In genomic region chr12:120249266-120249874, GRCh38 we compare ENCODE assay signal across 8 cellular contexts. TPM values are rescaled to one million over a fixed set of nuclear protein-coding genes. Genes with fewer than 3 reads are reported as not detected.
DNase-seq lines count a peak whose midpoint lies in the region; ATAC-seq and TF ChIP-seq lines count a peak whose summit lies in the region.

No MANE protein-coding gene starts in this region.

- H3K27me3 ChIP-seq in heart left ventricle, result no peaks in the 10 kb centered on the region
- no peaks in the 10 kb centered on the region for H3K27me3 ChIP-seq in muscle layer of duodenum (ENCODE audit: low read depth, low read length)
- no peaks in the 10 kb centered on the region for H3K27me3 ChIP-seq in aorta (ENCODE audit: control insufficient read depth in 1 of 2, insufficient read depth in 2 of 2, low read length in 1 of 2)

- H3K36me3 Mint-ChIP-seq in central memory CD8-positive, alpha-beta T cell (ENCODE audit: insufficient read depth), result peaks cover 32% of the 10 kb centered on the region

- H3K4me3 ChIP-seq in heart left ventricle, result peak overlapping the region in 11 of 12 donors; percentile 12 to 50 (median 40)
- H3K4me3 ChIP-seq in muscle layer of duodenum (ENCODE audit: low read depth in 1 of 2, low read length in 2 of 2), result no peak overlapping the region
- H3K4me3 ChIP-seq in aorta (ENCODE audit: low read length in 2 of 2), result no peak overlapping the region

- no peak for TF ChIP-seq CTCF in heart left ventricle (IDR thresholded peaks at IDR 0.05)

- ATAC-seq in heart left ventricle, result peak in 1 of 4 donors; percentile 38
- no peak for ATAC-seq in left ventricle myocardium superior
- no peak for ATAC-seq in central memory CD8-positive, alpha-beta T cell (replicated peaks; ENCODE audit: extremely low read depth, poor library complexity, severe bottlenecking)
- ATAC-seq in aorta (ENCODE audit: low FRiP score), result peak; percentile 13

- no peak for TF ChIP-seq POLR2A in heart left ventricle (IDR thresholded peaks at IDR 0.05)

- peaks cover 5 to 98% (median 87%) of the 10 kb centered on the region in 12 donors for H3K4me1 ChIP-seq in heart left ventricle
- H3K4me1 ChIP-seq in muscle layer of duodenum (ENCODE audit: control insufficient read depth in 1 of 2, insufficient read depth in 2 of 2, low read length in 2 of 2), result peaks cover 21 to 44% of the 10 kb centered on the region in 2 donors
- peaks cover 0 to 13% of the 10 kb centered on the region in 2 donors for H3K4me1 ChIP-seq in aorta (ENCODE audit: control insufficient read depth in 1 of 2, insufficient read depth in 2 of 2, low read length in 2 of 2)

- intact Hi-C loops in heart left ventricle (cut with DNase I), result loop anchor here in 1 of 10 donors (2.0 kb wide), 1 partner anchor 15 kb away; no protein-coding TSS in a partner anchor
- intact Hi-C loops in left ventricle myocardium superior (cut with micrococcal nuclease), result no loop called here
- intact Hi-C loops in aorta (cut with DNase I), result no loop called here

- peaks cover 76% of the 10 kb centered on the region for H3K4me1 Mint-ChIP-seq in central memory CD8-positive, alpha-beta T cell

- H3K36me3 ChIP-seq in heart left ventricle, result peaks cover 0 to 3% (median 0%) of the 10 kb centered on the region in 9 donors
- no peaks in the 10 kb centered on the region for H3K36me3 ChIP-seq in muscle layer of duodenum (ENCODE audit: control insufficient read depth in 1 of 2, insufficient read depth in 2 of 2, low read length in 2 of 2)
- H3K36me3 ChIP-seq in aorta (ENCODE audit: control insufficient read depth in 1 of 2, insufficient read depth in 2 of 2, low read length in 1 of 2), result no peaks in the 10 kb centered on the region

- H3K27ac ChIP-seq in heart left ventricle (peak overlapping the region; percentile 69 to 97 (median 86)), muscle layer of duodenum (ENCODE audit: low read length) (peak overlapping the region; percentile 81), aorta (ENCODE audit: low read depth in 1 of 2, low read length in 2 of 2) (no peak overlapping the region)

- CTCF ChIA-PET in HEK293T (lab: Yijun Ruan, JAX), result interaction anchor here (0.6 to 2.2 kb wide), 5 partner anchors 10 to 32 kb away, joined by 3 to 14 read pairs (median 3); partner anchors contain the start of gene PXN

- H3K9me3 ChIP-seq in heart left ventricle (no peaks in the 10 kb centered on the region), muscle layer of duodenum (ENCODE audit: control insufficient read depth in 1 of 2, low read length in 2 of 2) (no peaks in the 10 kb centered on the region), aorta (ENCODE audit: control insufficient read depth, low read length) (no peaks in the 10 kb centered on the region)

- H3K9me3 Mint-ChIP-seq in central memory CD8-positive, alpha-beta T cell, result no peaks in the 10 kb centered on the region

- POLR2A ChIA-PET in HEK293T (lab: Yijun Ruan, JAX), result interaction anchor here (5.7 kb wide), 1 partner anchor 42 kb away, joined by 31 read pairs; the partner anchor contains the start of genes RNU4-1 and RNU4-2

- peak overlapping the region; percentile 79 for H3K4me3 Mint-ChIP-seq in central memory CD8-positive, alpha-beta T cell

- no peaks in the 10 kb centered on the region for H3K27me3 Mint-ChIP-seq in central memory CD8-positive, alpha-beta T cell

- H3K27ac Mint-ChIP-seq in central memory CD8-positive, alpha-beta T cell (ENCODE audit: low read depth), result peak overlapping the region; percentile 90

- DNase-seq in heart left ventricle (no peak), left ventricle myocardium superior (no peak), aorta (no peak), HEK293T (ENCODE audit: extremely low spot score) (no peak), anterior cingulate cortex (lab: John Stamatoyannopoulos, UW) (no peak), activated gamma-delta T cell treated with Interleukin-2 at 50 U/mL for 16 hours (no peak)
- no peak for DNase-seq in central memory CD8-positive, alpha-beta T cell (ENCODE audit: low spot score in 2 of 2)

- WGBS in heart left ventricle, 4 donors, result 40 to 57% (median 50%) methylated on average over 4 of the region's 4 CpGs
- WGBS in aorta, 2 donors, result 55 to 56% methylated on average over 4 of the region's 4 CpGs

TF ChIP-seq in HEK293T, 16 proteins besides CTCF, POLR2A, EP300 and RAD21:
- no peak for TF ChIP-seq ZNF384 (IDR thresholded peaks at IDR 0.05)
- no peak for TF ChIP-seq SP1 (IDR thresholded peaks at IDR 0.05)
- TF ChIP-seq ARNT (IDR thresholded peaks at IDR 0.05), result no peak
- no peak for TF ChIP-seq HDGF (IDR thresholded peaks at IDR 0.05; ENCODE audit: borderline replicate concordance)
- no peak for TF ChIP-seq BHLHE40 (IDR thresholded peaks at IDR 0.05; ENCODE audit: borderline replicate concordance)
- TF ChIP-seq FOXM1 (IDR thresholded peaks at IDR 0.05; ENCODE audit: borderline replicate concordance), result no peak
- TF ChIP-seq PKNOX1 (IDR thresholded peaks at IDR 0.05), result no peak
- TF ChIP-seq NFRKB (IDR thresholded peaks at IDR 0.05), result no peak
- no peak for TF ChIP-seq L3MBTL2 (conservative IDR thresholded peaks at IDR 0.05)
- TF ChIP-seq FOXK2 (IDR thresholded peaks at IDR 0.05), result no peak
- no peak for TF ChIP-seq FOXA1 (IDR thresholded peaks at IDR 0.05)
- no peak for TF ChIP-seq LEF1 (IDR thresholded peaks at IDR 0.05; ENCODE audit: borderline replicate concordance)
- TF ChIP-seq CTBP1 (IDR thresholded peaks at IDR 0.05; ENCODE audit: borderline replicate concordance), result no peak
- TF ChIP-seq ELF4 (IDR thresholded peaks at IDR 0.05), result no peak
- no peak for TF ChIP-seq TARDBP (IDR thresholded peaks at IDR 0.05)
- TF ChIP-seq SUZ12 (IDR thresholded peaks at IDR 0.05), result no peak

RNA-seq across cellular contexts. Expression of gene PXN, which starts 16.2 kb away (rescaled TPM):
- total RNA-seq in heart left ventricle (100 to 1,000 TPM in 1 of 9 donors, 10 to 100 TPM in 8; 34.3 to 103 (median 69.9) TPM), left ventricle myocardium superior (65.9 TPM), aorta (100 to 1,000 TPM; 111 to 138 TPM)
- polyA plus RNA-seq in heart left ventricle (10 to 100 TPM; 58.7 to 90.5 TPM), aorta (10 to 100 TPM; 31.3 to 79.9 TPM)

RNA-seq across cellular contexts. Expression of gene RNU4-2, which starts 42.3 kb away (rescaled TPM):
- total RNA-seq in heart left ventricle (over 10,000 TPM in 3 of 9 donors, 1,000 to 10,000 TPM in 4, not detected in 2; 3,467 to 16,563 (median 7,253) TPM), left ventricle myocardium superior (13,220 TPM), aorta (over 10,000 TPM; 15,052 to 24,410 TPM)
- polyA plus RNA-seq in heart left ventricle (not detected), aorta (not detected)

RNA-seq across cellular contexts. Expression of gene RNU4-1, which starts 43.7 kb away (rescaled TPM):
- 1,000 to 10,000 TPM in 4 of 9 donors, 100 to 1,000 TPM in 3, not detected in 2; 376 to 4,299 (median 1,541) TPM for total RNA-seq in heart left ventricle
- not detected for polyA plus RNA-seq in heart left ventricle
- total RNA-seq in left ventricle myocardium superior, result 1,438 TPM
- 1,000 to 10,000 TPM; 1,718 to 2,225 TPM for total RNA-seq in aorta
- polyA plus RNA-seq in aorta, result not detected

RNA-seq across cellular contexts. Expression of gene RPLP0, which starts 48.5 kb away (rescaled TPM):
- total RNA-seq in heart left ventricle (1,000 to 10,000 TPM in 3 of 9 donors, 100 to 1,000 TPM in 6; 487 to 1,330 (median 861) TPM), left ventricle myocardium superior (674 TPM), aorta (1,000 to 10,000 TPM; 1,136 to 1,236 TPM)
- polyA plus RNA-seq in heart left ventricle (1,000 to 10,000 TPM in 1 of 2 donors, 100 to 1,000 TPM in 1; 692 to 3,248 TPM), aorta (1,000 to 10,000 TPM; 2,250 to 2,543 TPM)

RNA-seq across cellular contexts. Expression of gene SIRT4, which starts 52.8 kb away (rescaled TPM):
- total RNA-seq in heart left ventricle, result 10 to 100 TPM in 1 of 9 donors, 1 to 10 TPM in 8; 3.2 to 10.6 (median 4.7) TPM
- 1 to 10 TPM; 3.0 to 7.4 TPM for polyA plus RNA-seq in heart left ventricle
- total RNA-seq in left ventricle myocardium superior, result 10.2 TPM
- total RNA-seq in aorta, result 1 to 10 TPM in 1 of 2 donors, under 1 TPM in 1; 0.39 to 1.6 TPM
- 1 to 10 TPM; 1.8 to 2.5 TPM for polyA plus RNA-seq in aorta

Comparison
In these comparisons a context has a peak if more than half of its experiments do, and no peak if none do; other contexts are left out.
1. H3K27ac ChIP-seq: peak in heart left ventricle (12 of 12) and muscle layer of duodenum (single experiment); none in aorta (0 of 2).
2. H3K4me3 ChIP-seq: peak in heart left ventricle (11 of 12); none in muscle layer of duodenum (0 of 2) and aorta (0 of 2).